Comparison of ENCODE assay signal across 3 cellular contexts in the genomic region with DNA sequence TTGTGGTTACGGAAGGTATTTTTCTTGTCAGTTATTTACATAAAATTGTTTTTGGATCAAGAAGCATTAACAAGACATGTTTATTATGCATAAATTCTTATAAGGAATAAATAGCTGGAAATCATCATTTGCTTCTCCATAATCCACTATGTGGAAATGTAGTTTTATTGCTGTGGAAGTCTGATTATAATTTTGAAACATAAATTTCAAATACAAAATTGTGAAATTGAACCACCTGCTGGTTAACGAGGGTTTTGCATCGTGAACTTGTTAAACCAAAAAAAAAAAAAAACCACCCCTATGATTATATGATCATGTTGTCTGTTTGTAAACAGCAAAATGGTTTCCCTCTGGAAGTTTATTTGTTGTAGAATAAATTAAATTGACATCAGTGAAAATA.
TF ChIP-seq lines count a peak whose summit lies in the region.

No MANE protein-coding gene starts in this region.

TF ChIP-seq in HCT116, 20 proteins besides CTCF, POLR2A, EP300 and RAD21 (continues in another document):
- TF ChIP-seq JUND (IDR thresholded peaks at IDR 0.05) = no peak
- TF ChIP-seq ZNF274 (IDR thresholded peaks at IDR 0.05; ENCODE audit: low read depth, low read length) = no peak
- TF ChIP-seq EZH2 (IDR thresholded peaks at IDR 0.05) = no peak
- no peak for TF ChIP-seq CBX3 (IDR thresholded peaks at IDR 0.05; ENCODE audit: low read depth)
- no peak for TF ChIP-seq EZH2phosphoT487 (IDR thresholded peaks at IDR 0.05; ENCODE audit: borderline replicate concordance)
- TF ChIP-seq, protein P1, sequence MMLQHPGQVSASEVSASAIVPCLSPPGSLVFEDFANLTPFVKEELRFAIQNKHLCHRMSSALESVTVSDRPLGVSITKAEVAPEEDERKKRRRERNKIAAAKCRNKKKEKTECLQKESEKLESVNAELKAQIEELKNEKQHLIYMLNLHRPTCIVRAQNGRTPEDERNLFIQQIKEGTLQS (IDR thresholded peaks at IDR 0.05) = no peak
- no peak for TF ChIP-seq POLR2AphosphoS5 (IDR thresholded peaks at IDR 0.05; ENCODE audit: low read depth, low read length)
- TF ChIP-seq, protein P2, sequence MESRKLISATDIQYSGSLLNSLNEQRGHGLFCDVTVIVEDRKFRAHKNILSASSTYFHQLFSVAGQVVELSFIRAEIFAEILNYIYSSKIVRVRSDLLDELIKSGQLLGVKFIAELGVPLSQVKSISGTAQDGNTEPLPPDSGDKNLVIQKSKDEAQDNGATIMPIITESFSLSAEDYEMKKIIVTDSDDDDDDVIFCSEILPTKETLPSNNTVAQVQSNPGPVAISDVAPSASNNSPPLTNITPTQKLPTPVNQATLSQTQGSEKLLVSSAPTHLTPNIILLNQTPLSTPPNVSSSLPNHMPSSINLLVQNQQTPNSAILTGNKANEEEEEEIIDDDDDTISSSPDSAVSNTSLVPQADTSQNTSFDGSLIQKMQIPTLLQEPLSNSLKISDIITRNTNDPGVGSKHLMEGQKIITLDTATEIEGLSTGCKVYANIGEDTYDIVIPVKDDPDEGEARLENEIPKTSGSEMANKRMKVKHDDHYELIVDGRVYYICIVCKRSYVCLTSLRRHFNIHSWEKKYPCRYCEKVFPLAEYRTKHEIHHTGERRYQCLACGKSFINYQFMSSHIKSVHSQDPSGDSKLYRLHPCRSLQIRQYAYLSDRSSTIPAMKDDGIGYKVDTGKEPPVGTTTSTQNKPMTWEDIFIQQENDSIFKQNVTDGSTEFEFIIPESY (IDR thresholded peaks at IDR 0.05; ENCODE audit: extremely low read depth, insufficient replicate concordance, low read length) = no peak
- TF ChIP-seq SRF (IDR thresholded peaks at IDR 0.05; ENCODE audit: low read depth) = no peak
- TF ChIP-seq TCF7L2 (IDR thresholded peaks at IDR 0.05; ENCODE audit: borderline replicate concordance, extremely low read depth, insufficient read depth, insufficient read length) = no peak
- no peak for TF ChIP-seq ELF1 (IDR thresholded peaks at IDR 0.05; ENCODE audit: borderline replicate concordance, low read depth)
- TF ChIP-seq SIN3A (IDR thresholded peaks at IDR 0.05; ENCODE audit: low read depth) = no peak
- TF ChIP-seq EGR1 (IDR thresholded peaks at IDR 0.05; ENCODE audit: low read depth) = no peak
- TF ChIP-seq YY1 (IDR thresholded peaks at IDR 0.05; ENCODE audit: extremely low read depth, insufficient replicate concordance, low read depth, low read length) = no peak
- TF ChIP-seq, protein P3, sequence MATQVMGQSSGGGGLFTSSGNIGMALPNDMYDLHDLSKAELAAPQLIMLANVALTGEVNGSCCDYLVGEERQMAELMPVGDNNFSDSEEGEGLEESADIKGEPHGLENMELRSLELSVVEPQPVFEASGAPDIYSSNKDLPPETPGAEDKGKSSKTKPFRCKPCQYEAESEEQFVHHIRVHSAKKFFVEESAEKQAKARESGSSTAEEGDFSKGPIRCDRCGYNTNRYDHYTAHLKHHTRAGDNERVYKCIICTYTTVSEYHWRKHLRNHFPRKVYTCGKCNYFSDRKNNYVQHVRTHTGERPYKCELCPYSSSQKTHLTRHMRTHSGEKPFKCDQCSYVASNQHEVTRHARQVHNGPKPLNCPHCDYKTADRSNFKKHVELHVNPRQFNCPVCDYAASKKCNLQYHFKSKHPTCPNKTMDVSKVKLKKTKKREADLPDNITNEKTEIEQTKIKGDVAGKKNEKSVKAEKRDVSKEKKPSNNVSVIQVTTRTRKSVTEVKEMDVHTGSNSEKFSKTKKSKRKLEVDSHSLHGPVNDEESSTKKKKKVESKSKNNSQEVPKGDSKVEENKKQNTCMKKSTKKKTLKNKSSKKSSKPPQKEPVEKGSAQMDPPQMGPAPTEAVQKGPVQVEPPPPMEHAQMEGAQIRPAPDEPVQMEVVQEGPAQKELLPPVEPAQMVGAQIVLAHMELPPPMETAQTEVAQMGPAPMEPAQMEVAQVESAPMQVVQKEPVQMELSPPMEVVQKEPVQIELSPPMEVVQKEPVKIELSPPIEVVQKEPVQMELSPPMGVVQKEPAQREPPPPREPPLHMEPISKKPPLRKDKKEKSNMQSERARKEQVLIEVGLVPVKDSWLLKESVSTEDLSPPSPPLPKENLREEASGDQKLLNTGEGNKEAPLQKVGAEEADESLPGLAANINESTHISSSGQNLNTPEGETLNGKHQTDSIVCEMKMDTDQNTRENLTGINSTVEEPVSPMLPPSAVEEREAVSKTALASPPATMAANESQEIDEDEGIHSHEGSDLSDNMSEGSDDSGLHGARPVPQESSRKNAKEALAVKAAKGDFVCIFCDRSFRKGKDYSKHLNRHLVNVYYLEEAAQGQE (IDR thresholded peaks at IDR 0.05; ENCODE audit: low read depth) = no peak

TF ChIP-seq in GM12878, 131 proteins besides CTCF, POLR2A, EP300 and RAD21:
- no peak for TF ChIP-seq RAD51 (IDR thresholded peaks at IDR 0.05)
- TF ChIP-seq, protein P4, sequence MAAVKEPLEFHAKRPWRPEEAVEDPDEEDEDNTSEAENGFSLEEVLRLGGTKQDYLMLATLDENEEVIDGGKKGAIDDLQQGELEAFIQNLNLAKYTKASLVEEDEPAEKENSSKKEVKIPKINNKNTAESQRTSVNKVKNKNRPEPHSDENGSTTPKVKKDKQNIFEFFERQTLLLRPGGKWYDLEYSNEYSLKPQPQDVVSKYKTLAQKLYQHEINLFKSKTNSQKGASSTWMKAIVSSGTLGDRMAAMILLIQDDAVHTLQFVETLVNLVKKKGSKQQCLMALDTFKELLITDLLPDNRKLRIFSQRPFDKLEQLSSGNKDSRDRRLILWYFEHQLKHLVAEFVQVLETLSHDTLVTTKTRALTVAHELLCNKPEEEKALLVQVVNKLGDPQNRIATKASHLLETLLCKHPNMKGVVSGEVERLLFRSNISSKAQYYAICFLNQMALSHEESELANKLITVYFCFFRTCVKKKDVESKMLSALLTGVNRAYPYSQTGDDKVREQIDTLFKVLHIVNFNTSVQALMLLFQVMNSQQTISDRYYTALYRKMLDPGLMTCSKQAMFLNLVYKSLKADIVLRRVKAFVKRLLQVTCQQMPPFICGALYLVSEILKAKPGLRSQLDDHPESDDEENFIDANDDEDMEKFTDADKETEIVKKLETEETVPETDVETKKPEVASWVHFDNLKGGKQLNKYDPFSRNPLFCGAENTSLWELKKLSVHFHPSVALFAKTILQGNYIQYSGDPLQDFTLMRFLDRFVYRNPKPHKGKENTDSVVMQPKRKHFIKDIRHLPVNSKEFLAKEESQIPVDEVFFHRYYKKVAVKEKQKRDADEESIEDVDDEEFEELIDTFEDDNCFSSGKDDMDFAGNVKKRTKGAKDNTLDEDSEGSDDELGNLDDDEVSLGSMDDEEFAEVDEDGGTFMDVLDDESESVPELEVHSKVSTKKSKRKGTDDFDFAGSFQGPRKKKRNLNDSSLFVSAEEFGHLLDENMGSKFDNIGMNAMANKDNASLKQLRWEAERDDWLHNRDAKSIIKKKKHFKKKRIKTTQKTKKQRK (IDR thresholded peaks at IDR 0.05; ENCODE audit: low read depth, low read length) = no peak
- no peak for TF ChIP-seq CREM (IDR thresholded peaks at IDR 0.05; ENCODE audit: low read depth)
- TF ChIP-seq SMC3 (IDR thresholded peaks at IDR 0.05; ENCODE audit: borderline replicate concordance, low read length) = peak; percentile 60; the same call in 1 of the 2 replicates
- TF ChIP-seq BACH1 (IDR thresholded peaks at IDR 0.05; ENCODE audit: borderline replicate concordance) = no peak
- no peak for TF ChIP-seq SPI1 (IDR thresholded peaks at IDR 0.05; ENCODE audit: borderline replicate concordance, insufficient read depth, low read depth, low read length)
- TF ChIP-seq ZNF384 (IDR thresholded peaks at IDR 0.05; ENCODE audit: borderline replicate concordance, low read depth, low read length) = peak; percentile 92
- TF ChIP-seq, protein P5, sequence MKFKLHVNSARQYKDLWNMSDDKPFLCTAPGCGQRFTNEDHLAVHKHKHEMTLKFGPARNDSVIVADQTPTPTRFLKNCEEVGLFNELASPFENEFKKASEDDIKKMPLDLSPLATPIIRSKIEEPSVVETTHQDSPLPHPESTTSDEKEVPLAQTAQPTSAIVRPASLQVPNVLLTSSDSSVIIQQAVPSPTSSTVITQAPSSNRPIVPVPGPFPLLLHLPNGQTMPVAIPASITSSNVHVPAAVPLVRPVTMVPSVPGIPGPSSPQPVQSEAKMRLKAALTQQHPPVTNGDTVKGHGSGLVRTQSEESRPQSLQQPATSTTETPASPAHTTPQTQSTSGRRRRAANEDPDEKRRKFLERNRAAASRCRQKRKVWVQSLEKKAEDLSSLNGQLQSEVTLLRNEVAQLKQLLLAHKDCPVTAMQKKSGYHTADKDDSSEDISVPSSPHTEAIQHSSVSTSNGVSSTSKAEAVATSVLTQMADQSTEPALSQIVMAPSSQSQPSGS (IDR thresholded peaks at IDR 0.05; ENCODE audit: low read length) = no peak
- no peak for TF ChIP-seq ZBED1 (IDR thresholded peaks at IDR 0.05; ENCODE audit: borderline replicate concordance)
TF ChIP-seq in GM12878: peak in this region for 2.

TF ChIP-seq in liver, 16 proteins besides CTCF, POLR2A, EP300 and RAD21:
- TF ChIP-seq, protein P2 (IDR thresholded peaks at IDR 0.05) = no peak
- TF ChIP-seq HNF4A (conservative IDR thresholded peaks at IDR 0.05) (no peak), NR2F2 (IDR thresholded peaks at IDR 0.05) (no peak), FOXA1 (IDR thresholded peaks at IDR 0.05) (no peak), FOXA2 (IDR thresholded peaks at IDR 0.05) (no peak), RXRA (IDR thresholded peaks at IDR 0.05) (no peak), GABPA (IDR thresholded peaks at IDR 0.05 in 1 of 2, conservative IDR thresholded peaks at IDR 0.05 in 1 of 2) (no peak), HNF4G (IDR thresholded peaks at IDR 0.05) (no peak), JUND (IDR thresholded peaks at IDR 0.05) (no peak), YY1 (IDR thresholded peaks at IDR 0.05) (no peak), TAF1 (conservative IDR thresholded peaks at IDR 0.05) (no peak), SP1 (IDR thresholded peaks at IDR 0.05) (no peak), EGR1 (IDR thresholded peaks at IDR 0.05; ENCODE audit: low read depth in 2 of 2) (no peak)
- TF ChIP-seq, protein P6, sequence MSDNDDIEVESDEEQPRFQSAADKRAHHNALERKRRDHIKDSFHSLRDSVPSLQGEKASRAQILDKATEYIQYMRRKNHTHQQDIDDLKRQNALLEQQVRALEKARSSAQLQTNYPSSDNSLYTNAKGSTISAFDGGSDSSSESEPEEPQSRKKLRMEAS (IDR thresholded peaks at IDR 0.05) = no peak
- TF ChIP-seq, protein P3 (IDR thresholded peaks at IDR 0.05) = no peak
- TF ChIP-seq, protein P1 (IDR thresholded peaks at IDR 0.05) = no peak
